Comparison of ENCODE assay signal across 29 cellular contexts in the genomic region with DNA sequence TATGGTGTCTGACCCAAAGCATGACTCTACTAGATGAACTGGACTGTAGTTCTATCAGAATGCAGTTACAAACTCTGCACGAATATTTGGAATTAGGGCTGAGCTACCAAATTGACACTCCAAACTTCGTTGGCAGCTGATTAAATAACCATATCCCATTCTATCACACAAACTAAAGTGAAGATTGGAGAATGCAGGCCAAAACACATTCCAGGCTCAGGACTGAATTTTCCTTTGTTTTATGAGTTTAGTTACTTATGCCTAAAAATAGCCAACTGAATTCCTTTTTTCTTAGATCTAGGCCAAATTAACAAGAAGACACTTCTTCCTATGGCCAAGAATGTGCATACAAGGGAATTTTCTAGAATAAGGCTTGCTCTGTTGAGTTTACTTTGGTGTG. TPM values are rescaled to one million over a fixed set of nuclear protein-coding genes. Genes with fewer than 3 reads are reported as not detected.
"Had no signal": no experiment of that assay in that cellular context is flagged by ENCODE, and none has a peak within 500 bp of the region (broad histone marks: within the 10 kb centered on the region; RNA-seq: fewer than 3 reads in every experiment).

No MANE protein-coding gene starts in this region.

- FAIRE-seq: endometrium, islet of Langerhans, keratinocyte had no signal

- H3K27ac ChIP-seq: colonic mucosa, epithelial cell of prostate, esophagus squamous epithelium, foreskin keratinocyte, gastrocnemius medialis, heart right ventricle, left lung, lower lobe of right lung had no signal

- H3K27me3 ChIP-seq: colonic mucosa, esophagus squamous epithelium, gastrocnemius medialis, heart right ventricle, left lung had no signal

- H3K36me3 Mint-ChIP-seq: mesothelial cell of epicardium, naive B cell had no signal

- H3K4me1 ChIP-seq: colonic mucosa, foreskin keratinocyte had no signal

- DNase-seq: colonic mucosa; cortex of kidney; effector CD8-positive, alpha-beta T cell; effector memory CD8-positive, alpha-beta T cell; endodermal cell; erythroblast; esophagus squamous epithelium; foreskin keratinocyte; gastrocnemius medialis; glutamatergic neuron; head of caudate nucleus; heart right ventricle; hippocampal formation; left cardiac atrium; left lung; left ventricle myocardium superior; lower lobe of right lung; mesenchymal stem cell; mucosa of descending colon; naive B cell had no signal

- H3K9me3 ChIP-seq: colonic mucosa, esophagus squamous epithelium, gastrocnemius medialis, heart right ventricle, left lung, lower lobe of right lung, mucosa of descending colon had no signal

- H3K9me3 Mint-ChIP-seq: dendritic cell treated with granulocyte-macrophage colony-stimulating factor and Interleukin-4, amounts not matched to agents 40 ng/mL and 50 ng/mL, for 4 days; effector memory CD8-positive, alpha-beta T cell; endodermal cell; mesothelial cell of epicardium; naive B cell had no signal

- H3K4me1 Mint-ChIP-seq: naive B cell had no signal

- H3K27ac Mint-ChIP-seq: dendritic cell treated with granulocyte-macrophage colony-stimulating factor and Interleukin-4, amounts not matched to agents 40 ng/mL and 50 ng/mL, for 4 days; effector memory CD8-positive, alpha-beta T cell; endodermal cell; mesothelial cell of epicardium; naive B cell had no signal

- H3K4me3 ChIP-seq: colonic mucosa, esophagus squamous epithelium, gastrocnemius medialis, heart right ventricle, left lung, lower lobe of right lung, mucosa of descending colon had no signal

- H3K4me3 Mint-ChIP-seq: dendritic cell treated with granulocyte-macrophage colony-stimulating factor and Interleukin-4, amounts not matched to agents 40 ng/mL and 50 ng/mL, for 4 days; effector memory CD8-positive, alpha-beta T cell; endodermal cell; mesothelial cell of epicardium had no signal

- H3K27me3 Mint-ChIP-seq: effector memory CD8-positive, alpha-beta T cell had no signal

- H3K36me3 ChIP-seq: colonic mucosa, esophagus squamous epithelium, gastrocnemius medialis, heart right ventricle, left lung, lower lobe of right lung had no signal

- ATAC-seq: effector memory CD8-positive, alpha-beta T cell; esophagus mucosa; foreskin keratinocyte; gastrocnemius medialis; heart right ventricle; left cardiac atrium; left lung; left ventricle myocardium superior; lower lobe of right lung; mucosa of descending colon had no signal

RNA-seq across cellular contexts. Expression of gene KIAA0408, which starts 9.7 kb away (rescaled TPM):
- total RNA-seq: dermis microvascular lymphatic vessel endothelial cell, foreskin keratinocyte, lung microvascular endothelial cell had no signal
